Comparison of ENCODE assay signal across 20 cellular contexts in genomic region chr11:19652976-19653375, GRCh38.
"Had no signal": no experiment of that assay in that cellular context is flagged by ENCODE, and none has a peak within 500 bp of the region (broad histone marks: within the 10 kb centered on the region; RNA-seq: fewer than 3 reads in every experiment).

No MANE protein-coding gene starts in this region.

- H3K9me3 ChIP-seq: left ventricle myocardium inferior, spleen, tibial nerve had no signal

- H2AFZ ChIP-seq: parathyroid adenoma had no signal

- H3K79me2 ChIP-seq: parathyroid adenoma had no signal

- H3K4me1 ChIP-seq: foreskin keratinocyte, parathyroid adenoma, spleen had no signal

- H3K4me3 ChIP-seq: left ventricle myocardium inferior, spleen, tibial nerve had no signal

- H3K36me3 ChIP-seq: left ventricle myocardium inferior, spleen, tibial nerve, WERI-Rb-1 had no signal

- H3K27me3 ChIP-seq: tibial nerve had no signal

- H3K27ac ChIP-seq: foreskin keratinocyte, left ventricle myocardium inferior, parathyroid adenoma, spleen, tibial nerve, WERI-Rb-1 had no signal

- H3K9ac ChIP-seq: parathyroid adenoma had no signal

- DNase-seq: activated CD4-positive, alpha-beta T cell treated with anti-CD3 and anti-CD28 coated beads, Interleukin-2, amount 10 ng/mL, durations not matched to agents 7 days and 5 days; activated CD4-positive, CD25-positive, alpha-beta regulatory T cell treated with anti-CD3 and anti-CD28 coated beads, Interleukin-2, amount 50 U/mL, for 72 hours; activated CD8-positive, alpha-beta T cell treated with anti-CD3 and anti-CD28 coated beads, Interleukin-2, amount 10 ng/mL, durations not matched to agents 7 days and 5 days; activated gamma-delta T cell; activated naive CD4-positive, alpha-beta T cell treated with anti-CD3 and anti-CD28 coated beads, Interleukin-2, amount 50 U/mL, for 16 hours; activated naive CD8-positive, alpha-beta T cell treated with anti-CD3 and anti-CD28 coated beads, Interleukin-2, amount 50 U/mL, for 24 hours; dermis blood vessel endothelial cell; effector CD8-positive, alpha-beta T cell; erythroblast; foreskin keratinocyte; left ventricle myocardium inferior; nephron progenitor cell; nucleus accumbens; spleen; stimulated activated CD4-positive, alpha-beta T cell treated with anti-CD3 and anti-CD28 coated beads, Interleukin-4, amount 100 ng/mL, for 1 hour; stimulated activated naive CD4-positive, alpha-beta T cell treated with Interleukin-2 at 50 U/mL for 16 hours; substantia nigra; WERI-Rb-1 had no signal
